In the genomic region with DNA sequence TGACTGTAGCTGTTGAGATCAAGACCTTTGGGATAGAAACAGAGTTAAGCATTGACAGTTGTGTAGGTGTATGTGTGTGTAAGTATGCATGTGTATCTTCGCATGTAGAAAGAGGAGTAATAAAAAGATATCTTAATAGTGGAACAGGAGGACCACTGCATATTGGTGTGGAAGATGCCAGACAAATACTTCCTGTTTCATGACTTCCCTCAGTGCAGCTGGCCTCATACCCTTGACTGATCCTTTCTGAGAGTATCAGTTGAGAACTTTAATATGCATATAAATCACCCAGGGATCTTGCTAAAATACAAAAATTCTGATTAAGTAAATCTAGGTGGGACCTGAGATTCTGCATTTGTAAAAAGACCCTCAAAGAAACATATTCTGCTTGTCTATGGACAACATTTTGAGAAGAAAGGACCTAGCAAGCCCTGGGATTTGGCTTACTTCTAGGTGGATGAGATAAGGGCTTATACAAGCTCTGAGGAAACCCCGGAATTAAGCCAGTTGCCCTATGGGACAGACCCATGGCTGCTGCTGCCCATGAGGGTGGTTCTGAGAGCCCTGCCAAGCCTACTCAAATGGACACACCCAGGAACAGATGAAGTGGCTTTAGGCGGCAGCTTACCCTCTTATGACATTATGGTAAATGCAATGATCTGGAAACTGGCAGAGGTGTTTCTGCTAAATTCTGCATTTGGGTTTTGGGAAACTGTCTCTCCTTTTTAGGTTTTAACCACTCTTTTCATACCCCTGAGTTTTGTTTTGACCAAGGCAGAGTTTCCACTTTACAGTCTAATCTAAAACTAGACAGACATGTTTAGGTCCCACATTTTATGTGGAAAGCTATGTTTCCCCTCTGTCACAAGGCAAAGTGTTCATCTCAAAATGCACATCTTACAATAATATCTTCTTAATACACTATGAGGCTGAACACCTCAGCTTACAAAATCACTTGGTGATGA, we compare ENCODE assay signal across 10 cellular contexts. TPM values are rescaled to one million over a fixed set of nuclear protein-coding genes. Genes with fewer than 3 reads are reported as not detected.
DNase-seq lines count a peak whose midpoint lies in the region; ATAC-seq lines count a peak whose summit lies in the region.
"Had no signal": no experiment of that assay in that cellular context is flagged by ENCODE, and none has a peak within 500 bp of the region (broad histone marks: within the 10 kb centered on the region; RNA-seq: fewer than 3 reads in every experiment).

No MANE protein-coding gene starts in this region.

- peak; percentile 19 for DNase-seq in stimulated activated naive CD4-positive, alpha-beta T cell treated with Interleukin-2 at 50 U/mL for 16 hours (lab: John Stamatoyannopoulos, UW)
- DNase-seq in stimulated activated naive CD4-positive, alpha-beta T cell (lab: John Stamatoyannopoulos, UW), result no peak
- DNase-seq in activated T-helper 1 cell treated with anti-CD3 and anti-CD28 coated beads, Interleukin-12 subunit alpha, Interleukin-12 subunit beta, Interleukin-2, Interleukin-4 antibody, amounts not matched to agents 30 ng/mL and 10 ng/mL and 1 ng/mL, durations not matched to agents 14 hours and 24 hours and 36 hours (ENCODE audit: low spot score), result no peak
- DNase-seq in foreskin melanocyte, result no peak
- no peak for DNase-seq in left cardiac atrium
- DNase-seq: NCI-H510A had no signal

- peak; percentile 46 for ATAC-seq in HG02798 (IDR thresholded peaks at IDR 0.05; ENCODE audit: poor library complexity, unreplicated experiment)
- no peak for ATAC-seq in GM21737 (IDR thresholded peaks at IDR 0.05; ENCODE audit: unreplicated experiment)
- no peak for ATAC-seq in GM19452 (IDR thresholded peaks at IDR 0.05; ENCODE audit: unreplicated experiment)
- ATAC-seq in left cardiac atrium, result no peak

- H3K27ac Mint-ChIP-seq in activated T-helper 1 cell treated with anti-CD3 and anti-CD28 coated beads, Interleukin-12 subunit alpha, Interleukin-12 subunit beta, Interleukin-2, Interleukin-4 antibody, amounts not matched to agents 30 ng/mL and 10 ng/mL and 1 ng/mL, durations not matched to agents 14 hours and 24 hours and 36 hours, result peak overlapping the region; percentile 99

- H3K27me3 Mint-ChIP-seq in activated T-helper 1 cell treated with anti-CD3 and anti-CD28 coated beads, Interleukin-12 subunit alpha, Interleukin-12 subunit beta, Interleukin-2, Interleukin-4 antibody, amounts not matched to agents 30 ng/mL and 10 ng/mL and 1 ng/mL, durations not matched to agents 14 hours and 24 hours and 36 hours (ENCODE audit: insufficient read depth), result no peaks in the 10 kb centered on the region

- H3K36me3 Mint-ChIP-seq in activated T-helper 1 cell treated with anti-CD3 and anti-CD28 coated beads, Interleukin-12 subunit alpha, Interleukin-12 subunit beta, Interleukin-2, Interleukin-4 antibody, amounts not matched to agents 30 ng/mL and 10 ng/mL and 1 ng/mL, durations not matched to agents 14 hours and 24 hours and 36 hours (ENCODE audit: low read depth), result peaks cover 59% of the 10 kb centered on the region

- peaks cover 2% of the 10 kb centered on the region for H3K9me3 Mint-ChIP-seq in activated T-helper 1 cell treated with anti-CD3 and anti-CD28 coated beads, Interleukin-12 subunit alpha, Interleukin-12 subunit beta, Interleukin-2, Interleukin-4 antibody, amounts not matched to agents 30 ng/mL and 10 ng/mL and 1 ng/mL, durations not matched to agents 14 hours and 24 hours and 36 hours

- intact Hi-C loops in activated T-helper 1 cell treated with anti-CD3 and anti-CD28 coated beads, Interleukin-12 subunit alpha, Interleukin-12 subunit beta, Interleukin-2, Interleukin-4 antibody, amounts not matched to agents 30 ng/mL and 10 ng/mL and 1 ng/mL, durations not matched to agents 14 hours and 24 hours and 36 hours (cut with micrococcal nuclease), result loop anchor here (1.0 to 10.0 kb wide), 8 partner anchors 8 to 1371 kb away; a partner anchor contains a TSS
- intact Hi-C loops in left cardiac atrium (cut with DNase I), result no loop called here

- H3K4me3 Mint-ChIP-seq in activated T-helper 1 cell treated with anti-CD3 and anti-CD28 coated beads, Interleukin-12 subunit alpha, Interleukin-12 subunit beta, Interleukin-2, Interleukin-4 antibody, amounts not matched to agents 30 ng/mL and 10 ng/mL and 1 ng/mL, durations not matched to agents 14 hours and 24 hours and 36 hours, result peak overlapping the region; percentile 53

- H3K4me1 Mint-ChIP-seq in activated T-helper 1 cell treated with anti-CD3 and anti-CD28 coated beads, Interleukin-12 subunit alpha, Interleukin-12 subunit beta, Interleukin-2, Interleukin-4 antibody, amounts not matched to agents 30 ng/mL and 10 ng/mL and 1 ng/mL, durations not matched to agents 14 hours and 24 hours and 36 hours (ENCODE audit: low read depth), result peaks cover 82% of the 10 kb centered on the region

RNA-seq across cellular contexts. Expression of a gene that starts 8.8 kb away (rescaled TPM):
- 812 and 827 TPM in 2 replicates for total RNA-seq in activated T-helper 1 cell treated with anti-CD3 and anti-CD28 coated beads, Interleukin-12 subunit alpha, Interleukin-12 subunit beta, Interleukin-2, Interleukin-4 antibody, amounts not matched to agents 30 ng/mL and 10 ng/mL and 1 ng/mL, durations not matched to agents 14 hours and 24 hours and 36 hours
- total RNA-seq in left cardiac atrium, result not detected
- total RNA-seq: SK-MEL-5 had no signal

Comparison
In these comparisons a context has a peak if more than half of its experiments do, and no peak if none do; other contexts are left out.
1. RNA of a gene that starts 8.8 kb away (total RNA-seq): 812 to 827 TPM in activated T-helper 1 cell treated with anti-CD3 and anti-CD28 coated beads, Interleukin-12 subunit alpha, Interleukin-12 subunit beta, Interleukin-2, Interleukin-4 antibody, amounts not matched to agents 30 ng/mL and 10 ng/mL and 1 ng/mL, durations not matched to agents 14 hours and 24 hours and 36 hours; not detected in left cardiac atrium; every median in the first group is over 100 times any median in the second.